16 cellular contexts compared by ENCODE assay signal in the genomic region with DNA sequence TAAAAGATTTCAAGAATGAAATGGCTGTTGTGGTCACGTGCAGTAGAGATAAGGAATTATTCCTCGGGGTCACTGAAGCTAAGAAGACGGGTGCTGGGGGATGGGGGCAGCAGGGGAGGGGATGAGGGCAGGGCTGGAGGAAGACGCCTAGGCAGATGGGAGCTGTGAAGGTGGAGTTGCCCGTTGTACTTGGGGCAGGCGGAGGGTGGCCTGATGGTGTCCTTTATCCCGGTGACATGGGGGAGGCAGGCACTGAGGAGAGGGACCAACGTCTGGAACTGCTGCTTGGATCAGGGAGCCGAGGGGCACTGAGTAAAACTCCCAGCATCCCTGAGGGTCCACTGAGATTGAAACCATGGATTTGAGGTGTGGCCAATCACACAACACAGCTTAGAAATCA.
DNase-seq lines count a peak whose midpoint lies in the region; ATAC-seq, FAIRE-seq and TF ChIP-seq lines count a peak whose summit lies in the region.
"Had no signal": no experiment of that assay in that cellular context is flagged by ENCODE, and none has a peak within 500 bp of the region (broad histone marks: within the 10 kb centered on the region; RNA-seq: fewer than 3 reads in every experiment).

No MANE protein-coding gene starts in this region.

- H3K4me1 Mint-ChIP-seq in astrocyte (ENCODE audit: low read depth, unreplicated experiment) (peaks cover 4% of the 10 kb centered on the region), type B pancreatic cell (ENCODE audit: unreplicated experiment) (peaks cover 12% of the 10 kb centered on the region)

- H3K4me1 ChIP-seq in astrocyte (ENCODE audit: insufficient read depth, low read length), result no peaks in the 10 kb centered on the region

- H3K4me3 Mint-ChIP-seq in astrocyte (ENCODE audit: unreplicated experiment) (peak overlapping the region; percentile 12), type B pancreatic cell (no peak overlapping the region)
- H3K4me3 Mint-ChIP-seq: H9 had no signal

- H3K36me3 Mint-ChIP-seq in astrocyte (ENCODE audit: low read depth, unreplicated experiment) (peaks cover 2% of the 10 kb centered on the region), type B pancreatic cell (peaks cover 5% of the 10 kb centered on the region)
- H3K36me3 Mint-ChIP-seq: CD4-positive, CD25-positive, alpha-beta regulatory T cell had no signal

- no peak overlapping the region for H2AFZ ChIP-seq in astrocyte (ENCODE audit: low read depth, low read length)

- H3K27me3 Mint-ChIP-seq in astrocyte (ENCODE audit: low read depth, unreplicated experiment) (no peaks in the 10 kb centered on the region), type B pancreatic cell (no peaks in the 10 kb centered on the region)

- no peaks in the 10 kb centered on the region for H4K20me1 ChIP-seq in astrocyte (ENCODE audit: insufficient read depth, low read length)
- H4K20me1 ChIP-seq: BLaER1 treated with 17β-estradiol and CSF1 and Interleukin-3, amounts not matched to agents 10 nM and 100 nM had no signal

- no peak for ATAC-seq in left colon
- ATAC-seq: GM12878 had no signal

- H3K9ac ChIP-seq in astrocyte (ENCODE audit: low read length), result no peak overlapping the region
- H3K9ac ChIP-seq: BLaER1 treated with 17β-estradiol and CSF1 and Interleukin-3, amounts not matched to agents 10 nM and 100 nM had no signal

- no peaks in the 10 kb centered on the region for H3K9me3 Mint-ChIP-seq in astrocyte (ENCODE audit: unreplicated experiment)
- H3K9me3 Mint-ChIP-seq in type B pancreatic cell, result no peaks in the 10 kb centered on the region

- H3K79me2 ChIP-seq in astrocyte (ENCODE audit: insufficient read depth, low read length), result no peaks in the 10 kb centered on the region

- no peaks in the 10 kb centered on the region for H3K36me3 ChIP-seq in astrocyte (ENCODE audit: insufficient read depth, low read length)

- FAIRE-seq in astrocyte (lab: Jason Lieb, UNC), result no peak
- FAIRE-seq: GM12878 had no signal

- intact Hi-C loops in left colon (cut with DNase I, micrococcal nuclease), result loop anchor here (5.0 to 10.0 kb wide), 4 partner anchors 127 to 397 kb away; partner anchors contain the start of gene PHLPP1 (in 1 of the 2)

- no peaks in the 10 kb centered on the region for H3K27me3 ChIP-seq in astrocyte (ENCODE audit: insufficient read depth, low read length)
- H3K27me3 ChIP-seq: BLaER1 treated with 17β-estradiol and CSF1 and Interleukin-3, amounts not matched to agents 10 nM and 100 nM had no signal

- peak; percentile 47 for DNase-seq in activated CD8-positive, alpha-beta memory T cell treated with anti-CD3 and anti-CD28 coated beads for 24 hours
- no peak for DNase-seq in activated CD8-positive, alpha-beta memory T cell treated with anti-CD3 and anti-CD28 coated beads, Interleukin-2, amount 50 U/mL, for 4 hours
- peak; percentile 18 for DNase-seq in D341Med (ENCODE audit: low spot score)
- no peak for DNase-seq in astrocyte (ENCODE audit: low read depth)
- DNase-seq in type B pancreatic cell (ENCODE audit: extremely low spot score, unreplicated experiment), result peak; percentile 29
- DNase-seq in left colon, result no peak
- no peak for DNase-seq in iPS-NIHi11 (ENCODE audit: low spot score)
- DNase-seq: 8988T; AML-193; Calu3; CD4-positive, CD25-positive, alpha-beta regulatory T cell; DMS79; GOT3; H9 had no signal

- no peak overlapping the region for H3K27ac ChIP-seq in astrocyte (ENCODE audit: low read depth, low read length)
- H3K27ac ChIP-seq: BLaER1 treated with 17β-estradiol and CSF1 and Interleukin-3, amounts not matched to agents 10 nM and 100 nM had no signal

- TF ChIP-seq CTCF in astrocyte (IDR thresholded peaks at IDR 0.05; ENCODE audit: insufficient read depth, low read depth, low read length) (no peak), type B pancreatic cell (conservative IDR thresholded peaks at IDR 0.05) (no peak)

- no peak overlapping the region for H3K4me3 ChIP-seq in astrocyte (ENCODE audit: insufficient read depth, low read depth, low read length)
- H3K4me3 ChIP-seq: BLaER1 treated with 17β-estradiol and CSF1 and Interleukin-3, amounts not matched to agents 10 nM and 100 nM; GM12878 had no signal

- no peak overlapping the region for H3K4me2 ChIP-seq in astrocyte (ENCODE audit: low read length)

- H3K27ac Mint-ChIP-seq in astrocyte (ENCODE audit: unreplicated experiment), result no peak overlapping the region
- H3K27ac Mint-ChIP-seq in type B pancreatic cell, result no peak overlapping the region
- H3K27ac Mint-ChIP-seq: CD4-positive, CD25-positive, alpha-beta regulatory T cell had no signal

- H3K9me3 ChIP-seq in astrocyte (ENCODE audit: insufficient read depth, low read depth, low read length), result no peaks in the 10 kb centered on the region

Comparison
In these comparisons a context has a peak if more than half of its experiments do, and no peak if none do; other contexts are left out.
1. DNase-seq: peak in activated CD8-positive, alpha-beta memory T cell treated with anti-CD3 and anti-CD28 coated beads for 24 hours (single experiment), D341Med (single experiment) and type B pancreatic cell (single experiment); none in activated CD8-positive, alpha-beta memory T cell treated with anti-CD3 and anti-CD28 coated beads, Interleukin-2, amount 50 U/mL, for 4 hours (single experiment), astrocyte (single experiment), left colon (0 of 2) and iPS-NIHi11 (single experiment).